8 cellular contexts compared by ENCODE assay signal in the genomic region with DNA sequence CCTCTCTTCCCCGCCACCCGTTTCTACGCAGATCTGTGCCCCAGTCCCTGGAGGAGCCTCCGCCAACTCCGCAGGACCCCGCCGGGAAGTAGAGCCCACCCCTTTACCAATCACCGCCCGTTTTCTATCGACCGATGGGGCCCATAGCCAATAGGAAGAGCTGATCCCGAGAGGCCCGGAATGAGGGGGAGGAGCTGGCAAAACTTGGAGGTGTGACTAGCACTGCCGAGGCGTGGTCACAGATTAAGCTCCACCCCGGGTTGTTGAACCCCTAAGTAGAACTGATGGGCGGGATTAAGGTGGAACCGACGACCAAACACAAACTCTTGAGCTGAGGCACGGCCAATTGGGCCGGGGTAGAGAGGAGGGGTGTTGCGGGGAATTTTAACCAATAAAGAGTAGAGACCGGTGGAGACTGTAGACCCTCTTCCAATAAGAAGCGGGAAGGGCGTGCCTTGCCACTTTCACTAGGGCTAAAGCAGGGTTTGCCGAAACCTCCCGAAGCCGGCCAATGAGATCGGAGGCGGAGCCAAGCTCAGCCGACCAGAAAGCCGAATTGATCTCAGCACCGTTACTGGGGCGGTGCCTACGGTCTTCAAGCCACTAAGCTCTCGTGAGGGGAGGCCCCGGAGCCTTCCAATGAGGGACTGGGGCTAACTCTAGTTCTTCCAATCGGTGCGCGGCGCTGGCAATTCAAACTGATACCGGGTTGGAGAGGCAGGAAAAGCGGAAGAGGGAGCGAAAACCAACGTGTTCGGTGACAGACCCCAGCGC. TPM values are rescaled to one million over a fixed set of nuclear protein-coding genes. Genes with fewer than 3 reads are reported as not detected.
A peak's percentile ranks its signal among the peaks of the same experiment; 100 is the strongest.
DNase-seq lines count a peak whose midpoint lies in the region; ATAC-seq and TF ChIP-seq lines count a peak whose summit lies in the region.
"Not testable (repeated sequence)": the region's sequence is repeated elsewhere in the genome, so short reads cannot be mapped to it uniquely, and the experiment has no call there.

A gene (plus strand): TSS at position 691 of the 774 bp plus-strand sequence. CDS start 874 bp downstream, outside the sequence.
A gene (minus strand): TSS at position 45 of the 774 bp plus-strand sequence. CDS start 2,427 bp downstream, outside the sequence.

- H3K27ac ChIP-seq in MM.1S (ENCODE audit: low read length): peak within 1 kb of the TSS; percentile 44; the same call in 1 of the 2 replicates

- not testable (repeated sequence) for H3K9me3 ChIP-seq in MM.1S (replicated peaks; ENCODE audit: insufficient read depth, low read length); mononuclear cell (ENCODE audit: low read depth, low read length)

- H3K36me3 Mint-ChIP-seq in activated naive CD4-positive, alpha-beta T cell treated with anti-CD3 and anti-CD28 coated beads for 36 hours (ENCODE audit: low read depth): not testable (repeated sequence)

- H3K27ac Mint-ChIP-seq in activated naive CD4-positive, alpha-beta T cell treated with anti-CD3 and anti-CD28 coated beads for 36 hours; stimulated activated naive CD8-positive, alpha-beta T cell treated with anti-CD3 and anti-CD28 coated beads, Interleukin-15, amount 100 ng/mL, for 72 hours: not testable (repeated sequence)

- DNase-seq in GM12865 (ENCODE audit: low read depth); MM.1S; activated naive CD4-positive, alpha-beta T cell treated with anti-CD3 and anti-CD28 coated beads for 36 hours; fibroblast of pulmonary artery (ENCODE audit: low read depth); stimulated activated naive CD8-positive, alpha-beta T cell treated with anti-CD3 and anti-CD28 coated beads, Interleukin-15, amount 100 ng/mL, for 72 hours: not testable (repeated sequence)

- ATAC-seq in GM21390 (IDR thresholded peaks at IDR 0.05; ENCODE audit: unreplicated experiment) (peak; percentile 81), HG03025 (IDR thresholded peaks at IDR 0.05; ENCODE audit: low FRiP score, unreplicated experiment) (peak; percentile 85)
- peak; percentile 90 for ATAC-seq in stimulated activated naive CD8-positive, alpha-beta T cell treated with anti-CD3 and anti-CD28 coated beads, Interleukin-15, amount 100 ng/mL, for 72 hours

- H3K4me3 Mint-ChIP-seq in activated naive CD4-positive, alpha-beta T cell treated with anti-CD3 and anti-CD28 coated beads for 36 hours: peak within 1 kb of the TSS; percentile 62
- H3K4me3 Mint-ChIP-seq in stimulated activated naive CD8-positive, alpha-beta T cell treated with anti-CD3 and anti-CD28 coated beads, Interleukin-15, amount 100 ng/mL, for 72 hours: peak within 1 kb of the TSS; percentile 57 to 87

- not testable (repeated sequence) for H3K27me3 Mint-ChIP-seq in activated naive CD4-positive, alpha-beta T cell treated with anti-CD3 and anti-CD28 coated beads for 36 hours (ENCODE audit: low read depth); stimulated activated naive CD8-positive, alpha-beta T cell treated with anti-CD3 and anti-CD28 coated beads, Interleukin-15, amount 100 ng/mL, for 72 hours

- not testable (repeated sequence) for H4K20me1 ChIP-seq in MM.1S (ENCODE audit: insufficient read depth, low read length)

- H3K79me2 ChIP-seq in MM.1S (ENCODE audit: low read length): not testable (repeated sequence)

- CTCF ChIA-PET in activated naive CD4-positive, alpha-beta T cell treated with anti-CD3 and anti-CD28 coated beads for 36 hours (lab: Charles Lee): not testable (repeated sequence)

- not testable (repeated sequence) for H3K36me3 ChIP-seq in MM.1S (replicated peaks; ENCODE audit: insufficient read depth, low read length)

- H3K9me3 Mint-ChIP-seq in activated naive CD4-positive, alpha-beta T cell treated with anti-CD3 and anti-CD28 coated beads for 36 hours; stimulated activated naive CD8-positive, alpha-beta T cell treated with anti-CD3 and anti-CD28 coated beads, Interleukin-15, amount 100 ng/mL, for 72 hours: not testable (repeated sequence)

- H3K4me1 ChIP-seq in MM.1S (ENCODE audit: low read length); mononuclear cell (ENCODE audit: insufficient read depth, low read length): not testable (repeated sequence)

- peak within 1 kb of the TSS; percentile 46 for H3K4me3 ChIP-seq in GM12865 (ENCODE audit: low read depth, low read length)
- H3K4me3 ChIP-seq in MM.1S (ENCODE audit: low read length): not testable (repeated sequence)
- peak within 1 kb of the TSS; percentile 49 for H3K4me3 ChIP-seq in fibroblast of pulmonary artery (replicated peaks; ENCODE audit: low read depth, low read length)
- H3K4me3 ChIP-seq in mononuclear cell (ENCODE audit: low read length): peak within 1 kb of the TSS; percentile 32

- not testable (repeated sequence) for H2AFZ ChIP-seq in MM.1S (ENCODE audit: low read length)

- intact Hi-C loops in activated naive CD4-positive, alpha-beta T cell treated with anti-CD3 and anti-CD28 coated beads for 36 hours (cut with micrococcal nuclease): not testable (repeated sequence)

- TF ChIP-seq CTCF in GM12865 (IDR thresholded peaks at IDR 0.05; ENCODE audit: insufficient read depth, low read depth, low read length, missing control alignments); MM.1S (IDR thresholded peaks at IDR 0.05; ENCODE audit: low read length); fibroblast of pulmonary artery (IDR thresholded peaks at IDR 0.05; ENCODE audit: low read length, missing control alignments): not testable (repeated sequence)

- not testable (repeated sequence) for H3K9me2 ChIP-seq in MM.1S (replicated peaks; ENCODE audit: insufficient read depth, low read length)

- H3K4me2 ChIP-seq in MM.1S (ENCODE audit: low read depth, low read length): not testable (repeated sequence)

- H3K9ac ChIP-seq in MM.1S (ENCODE audit: low read length): not testable (repeated sequence)

- not testable (repeated sequence) for H3F3A ChIP-seq in MM.1S (ENCODE audit: insufficient read depth, low read length)

- not testable (repeated sequence) for H3K4me1 Mint-ChIP-seq in activated naive CD4-positive, alpha-beta T cell treated with anti-CD3 and anti-CD28 coated beads for 36 hours (ENCODE audit: low read depth); stimulated activated naive CD8-positive, alpha-beta T cell treated with anti-CD3 and anti-CD28 coated beads, Interleukin-15, amount 100 ng/mL, for 72 hours

- H3K27me3 ChIP-seq in MM.1S (replicated peaks; ENCODE audit: insufficient read depth, low read length); mononuclear cell (ENCODE audit: insufficient read depth, low read length): not testable (repeated sequence)

RNA-seq across cellular contexts. Expression of the first gene that starts in this region (rescaled TPM):
- total RNA-seq in activated naive CD4-positive, alpha-beta T cell treated with anti-CD3 and anti-CD28 coated beads for 36 hours: 10 to 100 TPM; 34.7 to 38.3 TPM
- not detected for total RNA-seq in mononuclear cell

RNA-seq across cellular contexts. Expression of the second gene that starts in this region (rescaled TPM):
- total RNA-seq in activated naive CD4-positive, alpha-beta T cell treated with anti-CD3 and anti-CD28 coated beads for 36 hours: 10 to 100 TPM; 22.4 to 24.2 TPM
- total RNA-seq in mononuclear cell: 14.7 TPM

Comparison
In these comparisons a context has a peak if more than half of its experiments do, and no peak if none do; other contexts are left out.
1. RNA of the first gene that starts in this region (total RNA-seq): 34.7 to 38.3 TPM in activated naive CD4-positive, alpha-beta T cell treated with anti-CD3 and anti-CD28 coated beads for 36 hours; not detected in mononuclear cell (single experiment); every median in the first group is over 10 times any median in the second.
2. Peak in every context shown above with its lines, with median percentiles within 50 percentile points of each other: ATAC-seq.